ENCODE assay signal across 17 cellular contexts in genomic region chr12:68100241-68100640, GRCh38. TPM values are rescaled to one million over a fixed set of nuclear protein-coding genes. Genes with fewer than 3 reads are reported as not detected.
DNase-seq lines count a peak whose midpoint lies in the region; ATAC-seq, FAIRE-seq and TF ChIP-seq lines count a peak whose summit lies in the region.
"Had no signal": no experiment of that assay in that cellular context is flagged by ENCODE, and none has a peak within 500 bp of the region (broad histone marks: within the 10 kb centered on the region; RNA-seq: fewer than 3 reads in every experiment).

No MANE protein-coding gene starts in this region.

- intact Hi-C loops in mammary epithelial cell (cut with micrococcal nuclease) (no loop called here), MCF 10A (cut with micrococcal nuclease) (no loop called here), K562 (cut with micrococcal nuclease) (no loop called here)

- H4K20me1 ChIP-seq in mammary epithelial cell (ENCODE audit: insufficient read depth, low read length), result no peaks in the 10 kb centered on the region
- no peaks in the 10 kb centered on the region for H4K20me1 ChIP-seq in K562 (replicated peaks; ENCODE audit: control insufficient read depth, insufficient read depth, low read length)

- H3K4me1 Mint-ChIP-seq in MCF 10A (ENCODE audit: insufficient read depth, unreplicated experiment), result peaks cover 17% of the 10 kb centered on the region
- H3K4me1 Mint-ChIP-seq: CD14-positive monocyte had no signal

- ATAC-seq in K562 (no peak), GM21786 (IDR thresholded peaks at IDR 0.05; ENCODE audit: unreplicated experiment) (no peak)
- ATAC-seq: SK-N-SH treated with all-trans-retinoic acid at 6 μM for 48 hours had no signal

- 57% methylated on average over 3 of the region's 3 CpGs for WGBS in mammary epithelial cell (ENCODE audit: low coverage, missing lambda C conversion rate)
- 0% methylated on average over 3 of the region's 3 CpGs for WGBS in K562 (ENCODE audit: insufficient coverage, low coverage, missing lambda C conversion rate)

- CTCF ChIA-PET in mammary epithelial cell (lab: Charles Lee; ENCODE audit: low non-redundant PET), result no interaction called here
- CTCF ChIA-PET in MCF 10A (lab: Yijun Ruan, JAX), result no interaction called here
- CTCF ChIA-PET in K562 (lab: Yijun Ruan, JAX; ENCODE audit: low intra/inter-chr PET ratio), result no interaction called here

- H3K79me2 ChIP-seq in mammary epithelial cell (ENCODE audit: insufficient read depth, low read length) (no peaks in the 10 kb centered on the region), K562 (ENCODE audit: control insufficient read depth, insufficient read depth, low read length) (no peaks in the 10 kb centered on the region)

- no peak overlapping the region for H3K4me3 Mint-ChIP-seq in MCF 10A (ENCODE audit: unreplicated experiment)
- H3K4me3 Mint-ChIP-seq: CD14-positive monocyte had no signal

- H3K36me3 ChIP-seq in mammary epithelial cell (ENCODE audit: insufficient read depth, low read length), result no peaks in the 10 kb centered on the region
- H3K36me3 ChIP-seq in K562 (ENCODE audit: control insufficient read depth, insufficient read depth, low read length), result no peaks in the 10 kb centered on the region

- no peak overlapping the region for H3K27ac Mint-ChIP-seq in MCF 10A (ENCODE audit: low read depth, unreplicated experiment)
- H3K27ac Mint-ChIP-seq: CD14-positive monocyte had no signal

- DNase-seq in mammary epithelial cell (peak; percentile 59), MCF 10A (ENCODE audit: unreplicated experiment) (no peak), K562 (ENCODE audit: extremely low read depth in 1 of 4, low spot score in 3 of 4) (no peak), myocyte (ENCODE audit: low read depth) (peak; percentile 66), GM19239 (ENCODE audit: insufficient read length, low spot score) (no peak), GM12892 (ENCODE audit: insufficient read length) (no peak)
- DNase-seq in activated CD4-positive, CD25-positive, alpha-beta regulatory T cell treated with anti-CD3 and anti-CD28 coated beads, Interleukin-2, amount 50 U/mL, for 72 hours, result no peak
- DNase-seq: Caco-2, GF-D8, GOT3, NCI-H1930, NCI-H524 treated with DMSO at 0.1 percent for 48 hours had no signal

- POLR2A ChIA-PET in MCF 10A (lab: Yijun Ruan, JAX), result no interaction called here
- POLR2A ChIA-PET in K562 (lab: Yijun Ruan, JAX), result no interaction called here

- H3K4me3 ChIP-seq in mammary epithelial cell (replicated peaks in 1 of 3; ENCODE audit: insufficient read depth in 1 of 3, low read depth in 2 of 3, low read length in 3 of 3) (no peak overlapping the region), K562 (no peak overlapping the region)

- no peaks in the 10 kb centered on the region for H3K36me3 Mint-ChIP-seq in MCF 10A (ENCODE audit: insufficient read depth, unreplicated experiment)
- H3K36me3 Mint-ChIP-seq: CD14-positive monocyte had no signal

- H3K9me1 ChIP-seq in K562 (ENCODE audit: control insufficient read depth, insufficient read depth, low read length), result no peaks in the 10 kb centered on the region

- no peak overlapping the region for H3K4me2 ChIP-seq in mammary epithelial cell (ENCODE audit: insufficient read depth, low read depth, low read length)
- H3K4me2 ChIP-seq in K562 (ENCODE audit: insufficient read depth, low read length), result no peak overlapping the region

- H3K9me3 Mint-ChIP-seq in MCF 10A (ENCODE audit: unreplicated experiment), result no peaks in the 10 kb centered on the region

- H3K27ac ChIP-seq in mammary epithelial cell (ENCODE audit: insufficient read depth, low read depth, low read length) (no peak overlapping the region), K562 (ENCODE audit: extremely low read depth, low read depth, low read length) (no peak overlapping the region)

- in situ Hi-C loops in mammary epithelial cell (cut with MboI; ENCODE audit: low sequenced_read_pairs in 2 of 2) (no loop called here), K562 (cut with MboI) (no loop called here)

- FAIRE-seq in K562 (lab: Jason Lieb, UNC) (no peak), GM19239 (lab: Jason Lieb, UNC) (no peak), GM12892 (lab: Jason Lieb, UNC) (no peak)

- peaks cover 9% of the 10 kb centered on the region for H3K27me3 Mint-ChIP-seq in MCF 10A (ENCODE audit: insufficient read depth, unreplicated experiment)

- H3K4me1 ChIP-seq in mammary epithelial cell (ENCODE audit: insufficient read depth, low read length), result peaks cover 22% of the 10 kb centered on the region
- no peaks in the 10 kb centered on the region for H3K4me1 ChIP-seq in K562 (replicated peaks in 1 of 2; ENCODE audit: control insufficient read depth in 2 of 2, insufficient read depth in 2 of 2, low read length in 2 of 2)

- H3K27me3 ChIP-seq in mammary epithelial cell (ENCODE audit: insufficient read depth, low read length) (no peaks in the 10 kb centered on the region), K562 (ENCODE audit: control insufficient read depth in 2 of 2, insufficient read depth in 2 of 2, low read length in 2 of 2) (no peaks in the 10 kb centered on the region)

- dilution Hi-C loops in mammary epithelial cell (cut with HindIII; ENCODE audit: low sequenced_read_pairs), result no loop called here

- H3K9ac ChIP-seq in mammary epithelial cell (ENCODE audit: insufficient read depth, low read length) (no peak overlapping the region), K562 (ENCODE audit: insufficient read depth in 1 of 2, low read depth in 2 of 2, low read length in 2 of 2) (no peak overlapping the region)

- TF ChIP-seq POLR2A in K562 (conservative IDR thresholded peaks at IDR 0.05) (no peak), GM12892 (IDR thresholded peaks at IDR 0.05; ENCODE audit: low read depth, low read length) (no peak)

- H3K9me3 ChIP-seq in mammary epithelial cell (replicated peaks; ENCODE audit: insufficient read depth, low read length), result no peaks in the 10 kb centered on the region
- H3K9me3 ChIP-seq in K562 (replicated peaks; ENCODE audit: control insufficient read depth, insufficient read depth, low read depth, low read length), result no peaks in the 10 kb centered on the region
- H3K9me3 ChIP-seq: Caco-2 had no signal

- H2AFZ ChIP-seq in mammary epithelial cell (ENCODE audit: low read depth, low read length) (no peak overlapping the region), K562 (ENCODE audit: low read depth, low read length) (no peak overlapping the region)

- TF ChIP-seq EP300 in K562 (IDR thresholded peaks at IDR 0.05; ENCODE audit: low read length), result no peak

- BruUV-seq in mammary epithelial cell (replicated peaks; lab: Mats Ljungman, UMichigan), result no TSS peak
- BruUV-seq in MCF 10A (replicated peaks; lab: Mats Ljungman, UMichigan), result no TSS peak
- no TSS peak for BruUV-seq in K562 (replicated peaks; lab: Mats Ljungman, UMichigan)

- TF ChIP-seq RAD21 in K562 (CRISPR knock-in tag; conservative IDR thresholded peaks at IDR 0.05 in 1 of 2, IDR thresholded peaks at IDR 0.05 in 1 of 2), result no peak

- TF ChIP-seq CTCF in mammary epithelial cell (conservative IDR thresholded peaks at IDR 0.05 in 1 of 2, IDR thresholded peaks at IDR 0.05 in 1 of 2; ENCODE audit: extremely low read depth in 1 of 2, insufficient read depth in 1 of 2, low read depth in 1 of 2, low read length in 2 of 2) (no peak), MCF 10A (IDR thresholded peaks at IDR 0.05; ENCODE audit: unreplicated experiment) (no peak), K562 (IDR thresholded peaks at IDR 0.05 in 2 of 3, conservative IDR thresholded peaks at IDR 0.05 in 1 of 3; ENCODE audit: insufficient read depth in 2 of 3, low read depth in 1 of 3, low read length in 3 of 3) (no peak)

TF ChIP-seq in K562, 482 proteins besides CTCF, POLR2A, EP300 and RAD21 (continues in another document):
- TF ChIP-seq HNRNPL (IDR thresholded peaks at IDR 0.05; ENCODE audit: low read depth, low read length), result no peak

RNA-seq across cellular contexts. Expression of gene IFNG, which starts 59.3 kb away (rescaled TPM):
- total RNA-seq in mammary epithelial cell, result not detected
- polyA plus RNA-seq in mammary epithelial cell, result not detected
- not detected for polyA minus RNA-seq in mammary epithelial cell
- total RNA-seq in MCF 10A (2022), result not detected in 2 replicates
- not detected in 2 replicates for total RNA-seq in K562 (2011; cell fraction: chromatin; rRNA removed; ENCODE audit: low replicate concordance)
- total RNA-seq in K562 (2011; cell fraction: nucleolus; rRNA removed), result not detected in 2 replicates
- not detected in 2 replicates for total RNA-seq in K562 (2011; cell fraction: nucleoplasm; rRNA removed)
- total RNA-seq in K562 (2014; rRNA removed), result not detected in 2 replicates
- total RNA-seq in K562 (2014; rRNA removed; fragmentation: Illumina TruSeq; extraction: Trizol), result not detected in 2 replicates
- not detected in 2 replicates for total RNA-seq in K562 (2015; rRNA removed; fragmentation: Illumina TruSeq; extraction: Trizol)
- 0.29 and 0.38 TPM in 2 replicates for total RNA-seq in K562 (2021)
- not detected in 2 replicates for polyA plus RNA-seq in K562 (2011; rRNA removed)
- polyA plus RNA-seq in K562 (2011; cell fraction: cytosol; rRNA removed), result not detected in 2 replicates
- polyA plus RNA-seq in K562 (2011; cell fraction: nucleus; rRNA removed), result not detected in 2 replicates
- polyA plus RNA-seq in K562 (2012), result not detected in 2 replicates
- polyA plus RNA-seq in K562 (2014; fragmentation: Illumina TruSeq; extraction: Trizol), result not detected in 2 replicates
- polyA plus RNA-seq in K562 (2014; fragmentation: Nextera tagmentation; extraction: Ambion mirVana), result not detected
- polyA plus RNA-seq in K562 (2014; rRNA removed), result not detected in 2 replicates
- not detected in 2 replicates for polyA minus RNA-seq in K562 (2011; rRNA and poly(A)+ RNA removed)
- polyA minus RNA-seq in K562 (2011; cell fraction: cytosol; rRNA and poly(A)+ RNA removed), result not detected in 2 replicates
- not detected in 2 replicates for polyA minus RNA-seq in K562 (2011; cell fraction: nucleus; rRNA and poly(A)+ RNA removed)
- not detected in 2 replicates for total RNA-seq in myocyte
- not detected for polyA plus RNA-seq in myocyte (2012)
- polyA plus RNA-seq in GM12892 (2012; ENCODE audit: missing spikeins), result not detected
- total RNA-seq: A673, Caco-2, OCI-LY7 had no signal
- polyA plus RNA-seq: CD14-positive monocyte had no signal

Comparison
In these comparisons a context has a peak if more than half of its experiments do, and no peak if none do; other contexts are left out.
1. DNase-seq: peak in mammary epithelial cell (single experiment) and myocyte (single experiment); none in MCF 10A (single experiment), K562 (0 of 4), GM19239 (single experiment), activated CD4-positive, CD25-positive, alpha-beta regulatory T cell treated with anti-CD3 and anti-CD28 coated beads, Interleukin-2, amount 50 U/mL, for 72 hours (single experiment) and GM12892 (single experiment).